In genomic region chr5:165184183-165184582, GRCh38 we compare ENCODE assay signal across 34 cellular contexts.
"Had no signal": no experiment of that assay in that cellular context is flagged by ENCODE, and none has a peak within 500 bp of the region (broad histone marks: within the 10 kb centered on the region; RNA-seq: fewer than 3 reads in every experiment).

No MANE protein-coding gene starts in this region.

- DNase-seq: activated B cell treated with CpG ODN at 0.5 μM for 24 hours; activated CD4-positive, alpha-beta memory T cell treated with anti-CD3 and anti-CD28 coated beads for 36 hours; activated CD4-positive, alpha-beta T cell treated with anti-CD3 and anti-CD28 coated beads for 4 hours; activated CD4-positive, alpha-beta T cell treated with anti-CD3 and anti-CD28 coated beads, Interleukin-2, amount 10 ng/mL, durations not matched to agents 24 days and 14 days; activated CD4-positive, alpha-beta T cell treated with anti-CD3 and anti-CD28 coated beads, Interleukin-2, amount 50 U/mL, for 1 hour; activated CD4-positive, alpha-beta T cell treated with anti-CD3 and anti-CD28 coated beads, Interleukin-2, amount 50 U/mL, for 4 hours; activated CD4-positive, CD25-positive, alpha-beta regulatory T cell treated with anti-CD3 and anti-CD28 coated beads, Interleukin-2, amount 50 U/mL, for 72 hours; activated CD8-positive, alpha-beta memory T cell treated with anti-CD3 and anti-CD28 coated beads, Interleukin-2, amount 50 U/mL, for 4 hours; activated CD8-positive, alpha-beta T cell treated with anti-CD3 and anti-CD28 coated beads for 36 hours; activated effector memory CD4-positive, alpha-beta T cell treated with anti-CD3 and anti-CD28 coated beads, Interleukin-2, amount 50 U/mL, for 16 hours; activated gamma-delta T cell treated with Interleukin-2 at 50 U/mL for 16 hours; activated naive CD4-positive, alpha-beta T cell; activated naive CD4-positive, alpha-beta T cell treated with anti-CD3 and anti-CD28 coated beads for 36 hours; activated naive CD4-positive, alpha-beta T cell treated with anti-CD3 and anti-CD28 coated beads, Interleukin-2, amount 50 U/mL, for 16 hours; activated naive CD8-positive, alpha-beta T cell treated with anti-CD3 and anti-CD28 coated beads for 36 hours; activated T-cell treated with anti-CD3 and anti-CD28 coated beads for 4 hours; activated T-cell treated with anti-CD3 and anti-CD28 coated beads, Interleukin-2, amount 50 U/mL, for 1 hour; activated T-cell treated with anti-CD3 and anti-CD28 coated beads, Interleukin-2, amount 50 U/mL, for 4 hours; activated T-cell treated with anti-CD3 and anti-CD28 coated beads, Interleukin-2, amount 50 U/mL, for 72 hours; adrenal gland; amniotic stem cell; aorta; body of pancreas; brain microvascular endothelial cell; central memory CD4-positive, alpha-beta T cell; T-helper 2 cell; T-helper 9 cell had no signal

- H3K36me3 ChIP-seq: adrenal gland, brain microvascular endothelial cell, breast epithelium had no signal

- H3K4me1 ChIP-seq: adrenal gland, body of pancreas, breast epithelium had no signal

- FAIRE-seq: astrocyte, colon, TTC549 had no signal

- H3K9me3 ChIP-seq: adrenal gland had no signal

- H3K27ac ChIP-seq: adrenal gland, body of pancreas, brain microvascular endothelial cell, breast epithelium, VCaP had no signal

- ATAC-seq: activated CD8-positive, alpha-beta T cell treated with anti-CD3 and anti-CD28 coated beads for 36 hours; activated naive CD4-positive, alpha-beta T cell treated with anti-CD3 and anti-CD28 coated beads, Interleukin-2, amount 50 U/mL, for 72 hours; activated T-cell treated with anti-CD3 and anti-CD28 coated beads, Interleukin-2, amount 50 U/mL, for 4 hours; activated T-cell treated with anti-CD3 and anti-CD28 coated beads, Interleukin-2, amount 50 U/mL, for 72 hours; activated T-helper 17 cell treated with anti-CD3 and anti-CD28 coated beads, Interleukin-2, amount 50 U/mL, for 72 hours; body of pancreas had no signal

- H3K27me3 ChIP-seq: adrenal gland, body of pancreas, brain microvascular endothelial cell, breast epithelium had no signal

- H3K4me3 ChIP-seq: adrenal gland, body of pancreas, breast epithelium had no signal
